In genomic region chr20:46681032-46681854, GRCh38 we compare ENCODE assay signal across 9 cellular contexts. TPM values are rescaled to one million over a fixed set of nuclear protein-coding genes. Genes with fewer than 3 reads are reported as not detected.
DNase-seq lines count a peak whose midpoint lies in the region; ATAC-seq, FAIRE-seq and TF ChIP-seq lines count a peak whose summit lies in the region.
"Had no signal": no experiment of that assay in that cellular context is flagged by ENCODE, and none has a peak within 500 bp of the region (broad histone marks: within the 10 kb centered on the region; RNA-seq: fewer than 3 reads in every experiment).

No MANE protein-coding gene starts in this region.

- no peaks in the 10 kb centered on the region for H3K27me3 ChIP-seq in endothelial cell of umbilical vein (ENCODE audit: control insufficient read depth in 2 of 2, insufficient read depth in 2 of 2, low read length in 2 of 2)

- no peak overlapping the region for H3K9ac ChIP-seq in endothelial cell of umbilical vein (replicated peaks; ENCODE audit: extremely low read depth, insufficient read depth, low read length)

- H3K27ac ChIP-seq in HEK293 (ENCODE audit: extremely low read depth, low read depth, low read length) = no peak overlapping the region
- H3K27ac ChIP-seq in endothelial cell of umbilical vein (ENCODE audit: insufficient read depth, low read depth, low read length) = no peak overlapping the region
- H3K27ac ChIP-seq: skin epidermis had no signal

- H3K27me3 Mint-ChIP-seq in naive thymus-derived CD8-positive, alpha-beta T cell = no peaks in the 10 kb centered on the region

- ATAC-seq in naive thymus-derived CD8-positive, alpha-beta T cell = peak; percentile 74 to 86
- ATAC-seq in stimulated activated naive CD8-positive, alpha-beta T cell treated with anti-CD3 and anti-CD28 coated beads, Interleukin-15, Interleukin-2, amounts not matched to agents 100 U/mL and 50 U/mL, for 24 hours = peak; percentile 67
- no peak for ATAC-seq in GM21381 (IDR thresholded peaks at IDR 0.05; ENCODE audit: unreplicated experiment)

- no peak overlapping the region for H3K4me2 ChIP-seq in endothelial cell of umbilical vein (ENCODE audit: insufficient read depth, low read length)

- H2AFZ ChIP-seq in endothelial cell of umbilical vein (ENCODE audit: low read depth, low read length) = no peak overlapping the region

- no peak overlapping the region for H3K4me3 ChIP-seq in HEK293 (ENCODE audit: low read depth, low read length)
- no peak overlapping the region for H3K4me3 ChIP-seq in endothelial cell of umbilical vein (replicated peaks in 1 of 3; ENCODE audit: insufficient read depth in 1 of 3, low read depth in 1 of 3, low read length in 3 of 3)
- H3K4me3 ChIP-seq: skin epidermis had no signal

- intact Hi-C loops in endothelial cell of umbilical vein (cut with micrococcal nuclease) = loop anchor here (1.0 to 2.0 kb wide), 4 partner anchors 118 to 548 kb away; no protein-coding TSS in a partner anchor

- H3K36me3 ChIP-seq in HEK293 (ENCODE audit: control insufficient read depth in 2 of 2, insufficient read depth in 1 of 2, low read length in 2 of 2) (peaks cover 0 to 28% of the 10 kb centered on the region in 2 experiments; a peak in 1 of 3 replicates), endothelial cell of umbilical vein (ENCODE audit: control insufficient read depth in 2 of 2, extremely low read depth in 1 of 2, insufficient read depth in 2 of 2, low read length in 2 of 2) (peaks cover 0 to 2% of the 10 kb centered on the region in 2 experiments)

- no peaks in the 10 kb centered on the region for H3K4me1 ChIP-seq in HEK293 (ENCODE audit: control insufficient read depth, insufficient read depth, low read length)
- H3K4me1 ChIP-seq in endothelial cell of umbilical vein (ENCODE audit: control insufficient read depth, extremely low read depth, insufficient read depth, low read length) = peaks cover 3% of the 10 kb centered on the region

- no peaks in the 10 kb centered on the region for H3K9me3 Mint-ChIP-seq in naive thymus-derived CD8-positive, alpha-beta T cell

- dilution Hi-C loops in endothelial cell of umbilical vein (cut with MboI; ENCODE audit: extremely low pct_ligation_motif_present, low sequenced_read_pairs) = no loop called here

- H4K20me1 ChIP-seq in endothelial cell of umbilical vein (replicated peaks; ENCODE audit: control insufficient read depth, extremely low read depth, insufficient read depth, low read length) = no peaks in the 10 kb centered on the region

- CTCF ChIA-PET in HEK293 (lab: Yijun Ruan, JAX) = interaction anchor here (0.5 to 4.7 kb wide), 23 partner anchors 9 to 1153 kb away, joined by 3 to 45 read pairs (median 4); partner anchors contain the start of gene ZNF334
- CTCF ChIA-PET in endothelial cell of umbilical vein (lab: Charles Lee) = interaction anchor here (0.7 to 6.0 kb wide), 15 partner anchors 8 to 549 kb away, joined by 3 to 49 read pairs (median 4); partner anchors contain the start of gene TP53RK

- no peak for TF ChIP-seq POLR2A in endothelial cell of umbilical vein (IDR thresholded peaks at IDR 0.05; ENCODE audit: low read depth, low read length)

- peak overlapping the region in 9 of 10 donors; percentile 2 to 87 (median 34) for H3K27ac Mint-ChIP-seq in naive thymus-derived CD8-positive, alpha-beta T cell

- BruUV-seq in endothelial cell of umbilical vein (replicated peaks; lab: Mats Ljungman, UMichigan) = no TSS peak

- peaks cover 0 to 27% (median 10%) of the 10 kb centered on the region in 3 donors for H3K36me3 Mint-ChIP-seq in naive thymus-derived CD8-positive, alpha-beta T cell

- H3K4me3 Mint-ChIP-seq in naive thymus-derived CD8-positive, alpha-beta T cell = no peak overlapping the region

- POLR2A ChIA-PET in HEK293 (lab: Yijun Ruan, JAX) = no interaction called here
- POLR2A ChIA-PET in endothelial cell of umbilical vein (lab: Charles Lee) = interaction anchor here (0.6 kb wide), 1 partner anchor 22 kb away, joined by 3 read pairs; no protein-coding TSS in a partner anchor
- POLR2A ChIA-PET in naive thymus-derived CD8-positive, alpha-beta T cell (lab: Charles Lee) = no interaction called here

- H3K9me1 ChIP-seq in endothelial cell of umbilical vein (replicated peaks; ENCODE audit: control insufficient read depth, extremely low read depth, insufficient read depth, low read length) = no peaks in the 10 kb centered on the region

- peak; percentile 31 to 52 for DNase-seq in AML-193 (lab: John Stamatoyannopoulos, UW)
- peak; percentile 83 for DNase-seq in NCI-H82 (lab: John Stamatoyannopoulos, UW)
- DNase-seq in activated CD8-positive, alpha-beta memory T cell treated with anti-CD3 and anti-CD28 coated beads for 24 hours = peak; percentile 87
- peak; percentile 52 for DNase-seq in endothelial cell of umbilical vein (ENCODE audit: low read depth, low spot score)
- peak; percentile 37 to 81 (median 58) for DNase-seq in naive thymus-derived CD8-positive, alpha-beta T cell
- peak; percentile 78 for DNase-seq in stimulated activated naive CD8-positive, alpha-beta T cell treated with anti-CD3 and anti-CD28 coated beads, Interleukin-15, Interleukin-2, amounts not matched to agents 100 U/mL and 50 U/mL, for 24 hours

- H3K4me1 Mint-ChIP-seq in naive thymus-derived CD8-positive, alpha-beta T cell = peaks cover 22 to 53% (median 51%) of the 10 kb centered on the region in 4 donors

- TF ChIP-seq CTCF in HEK293 (tag by site-specific recombination; IDR thresholded peaks at IDR 0.05) = peak; percentile 77
- peak; percentile 69 to 75 for TF ChIP-seq CTCF in endothelial cell of umbilical vein (IDR thresholded peaks at IDR 0.05; ENCODE audit: extremely low read depth in 1 of 2, insufficient read depth in 1 of 2, low read depth in 1 of 2, low read length in 2 of 2)

- peaks cover 7% of the 10 kb centered on the region for H3K79me2 ChIP-seq in endothelial cell of umbilical vein (ENCODE audit: control insufficient read depth, insufficient read depth, low read length)

- FAIRE-seq in endothelial cell of umbilical vein (lab: Jason Lieb, UNC) = peak; percentile 80

- H3K9me3 ChIP-seq in HEK293 (ENCODE audit: control insufficient read depth, insufficient read depth, low read depth, low read length) (no peaks in the 10 kb centered on the region), endothelial cell of umbilical vein (replicated peaks; ENCODE audit: control insufficient read depth, insufficient read depth, low read length) (no peaks in the 10 kb centered on the region)

TF ChIP-seq in HEK293, 187 proteins besides CTCF, POLR2A, EP300 and RAD21 (continues in another document):
- no peak for TF ChIP-seq ZNF660 (tag by site-specific recombination; IDR thresholded peaks at IDR 0.05)
- TF ChIP-seq ZNF664 (tag by site-specific recombination; IDR thresholded peaks at IDR 0.05) = peak; percentile 98
- TF ChIP-seq PRDM1 (tag by site-specific recombination; IDR thresholded peaks at IDR 0.05) = peak; percentile 92
- TF ChIP-seq SCRT1 (tag by site-specific recombination; IDR thresholded peaks at IDR 0.05; ENCODE audit: borderline replicate concordance) = peak; percentile 65; the same call in 1 of the 2 replicates
- peak; percentile 83 for TF ChIP-seq SCRT2 (tag by site-specific recombination; IDR thresholded peaks at IDR 0.05)

TF ChIP-seq in endothelial cell of umbilical vein, 7 proteins besides CTCF, POLR2A, EP300 and RAD21 (continues in another document):
- no peak for TF ChIP-seq JUN (IDR thresholded peaks at IDR 0.05; ENCODE audit: borderline replicate concordance, insufficient read depth, insufficient read length, low read depth)
- TF ChIP-seq MAX (IDR thresholded peaks at IDR 0.05; ENCODE audit: insufficient read depth, insufficient read length) = no peak
- no peak for TF ChIP-seq EZH2 (IDR thresholded peaks at IDR 0.05; ENCODE audit: borderline replicate concordance, low read depth, low read length, severe bottlenecking)

RNA-seq across cellular contexts. Expression of gene TP53RK, which starts 8.0 kb away (rescaled TPM):
- 11.8 and 13.1 TPM in 2 replicates for total RNA-seq in endothelial cell of umbilical vein
- polyA plus RNA-seq in endothelial cell of umbilical vein = 7.0 and 7.4 TPM in 2 replicates
- 7.0 and 7.8 TPM in 2 replicates for polyA plus RNA-seq in endothelial cell of umbilical vein (2011; cell fraction: cytosol; rRNA removed)
- 3.3 and 4.0 TPM in 2 replicates for polyA plus RNA-seq in endothelial cell of umbilical vein (2011; cell fraction: nucleus; rRNA removed)
- polyA plus RNA-seq in endothelial cell of umbilical vein (2012) = 13.1 and 16.2 TPM in 2 replicates
- 9.4 and 9.9 TPM in 2 replicates for polyA minus RNA-seq in endothelial cell of umbilical vein
- 8.6 TPM for polyA minus RNA-seq in endothelial cell of umbilical vein (2011; cell fraction: cytosol; rRNA and poly(A)+ RNA removed)
- polyA minus RNA-seq in endothelial cell of umbilical vein (2011; cell fraction: nucleus; rRNA and poly(A)+ RNA removed) = 5.9 and 7.2 TPM in 2 replicates
- 10 to 100 TPM; 23.7 to 24.5 TPM for total RNA-seq in naive thymus-derived CD8-positive, alpha-beta T cell
- polyA plus RNA-seq in naive thymus-derived CD8-positive, alpha-beta T cell = 10 to 100 TPM; 10.9 to 15.2 (median 14.0) TPM

RNA-seq across cellular contexts. Expression of gene SLC2A10, which starts 28.2 kb away (rescaled TPM):
- total RNA-seq in endothelial cell of umbilical vein = 11.1 and 11.2 TPM in 2 replicates
- 13.6 and 14.9 TPM in 2 replicates for polyA plus RNA-seq in endothelial cell of umbilical vein
- 8.1 and 9.8 TPM in 2 replicates for polyA plus RNA-seq in endothelial cell of umbilical vein (2011; cell fraction: cytosol; rRNA removed)
- polyA plus RNA-seq in endothelial cell of umbilical vein (2011; cell fraction: nucleus; rRNA removed) = 11.1 and 13.2 TPM in 2 replicates
- 6.3 and 10.2 TPM in 2 replicates for polyA plus RNA-seq in endothelial cell of umbilical vein (2012)
- 22.6 and 27.6 TPM in 2 replicates for polyA minus RNA-seq in endothelial cell of umbilical vein
- polyA minus RNA-seq in endothelial cell of umbilical vein (2011; cell fraction: cytosol; rRNA and poly(A)+ RNA removed) = not detected
- polyA minus RNA-seq in endothelial cell of umbilical vein (2011; cell fraction: nucleus; rRNA and poly(A)+ RNA removed) = 10.2 and 11.9 TPM in 2 replicates
- total RNA-seq in naive thymus-derived CD8-positive, alpha-beta T cell = under 1 TPM in 1 of 2 experiments, not detected in 1; 0.83 TPM
- polyA plus RNA-seq in naive thymus-derived CD8-positive, alpha-beta T cell = not detected

RNA-seq across cellular contexts. Expression of gene SLC13A3, which starts 30.0 kb away (rescaled TPM):
- total RNA-seq in endothelial cell of umbilical vein = 0.09 and 0.40 TPM in 2 replicates
- polyA plus RNA-seq in endothelial cell of umbilical vein = 0.11 and 0.37 TPM in 2 replicates
- 0.37 and 0.39 TPM in 2 replicates for polyA plus RNA-seq in endothelial cell of umbilical vein (2011; cell fraction: cytosol; rRNA removed)
- 0.59 and 0.99 TPM in 2 replicates for polyA plus RNA-seq in endothelial cell of umbilical vein (2011; cell fraction: nucleus; rRNA removed)
- polyA plus RNA-seq in endothelial cell of umbilical vein (2012) = 0.92 and 1.5 TPM in 2 replicates
- polyA minus RNA-seq in endothelial cell of umbilical vein = 0.51 and 1.2 TPM in 2 replicates
- polyA minus RNA-seq in endothelial cell of umbilical vein (2011; cell fraction: cytosol; rRNA and poly(A)+ RNA removed) = not detected
- polyA minus RNA-seq in endothelial cell of umbilical vein (2011; cell fraction: nucleus; rRNA and poly(A)+ RNA removed) = 0.67 and 0.82 TPM in 2 replicates
- under 1 TPM in 1 of 2 experiments, not detected in 1; 0.31 TPM for total RNA-seq in naive thymus-derived CD8-positive, alpha-beta T cell
- polyA plus RNA-seq in naive thymus-derived CD8-positive, alpha-beta T cell = not detected
